In genomic region chr19:17469371-17470203, GRCh38 we compare ENCODE assay signal across 8 cellular contexts. TPM values are rescaled to one million over a fixed set of nuclear protein-coding genes. Genes with fewer than 3 reads are reported as not detected.
A peak's percentile ranks its signal among the peaks of the same experiment; 100 is the strongest.
DNase-seq lines count a peak whose midpoint lies in the region; ATAC-seq and TF ChIP-seq lines count a peak whose summit lies in the region.

No MANE protein-coding gene starts in this region.

- H3K4me1 Mint-ChIP-seq in activated CD4-positive, alpha-beta T cell treated with anti-CD3 and anti-CD28 coated beads for 36 hours: peaks cover 25% of the 10 kb centered on the region
- H3K4me1 Mint-ChIP-seq in chondrocyte (ENCODE audit: low read depth): peaks cover 28% of the 10 kb centered on the region

- intact Hi-C loops in activated CD4-positive, alpha-beta T cell treated with anti-CD3 and anti-CD28 coated beads for 36 hours (cut with DNase I, micrococcal nuclease): loop anchor here (1.0 to 5.0 kb wide), 16 partner anchors 16 to 394 kb away; partner anchors contain the start of genes BABAM1 (in 1 of the 2), CCDC194 (in 1 of the 2), COLGALT1 (in 1 of the 2) and DDA1 (in 1 of the 2)
- intact Hi-C loops in left colon (cut with DNase I, micrococcal nuclease): loop anchor here in 1 of 2 donors (10.0 kb wide), 1 partner anchor 75 kb away; the partner anchor contains the start of gene CCDC194

- no peaks in the 10 kb centered on the region for H3K27me3 Mint-ChIP-seq in activated CD4-positive, alpha-beta T cell treated with anti-CD3 and anti-CD28 coated beads for 36 hours
- no peaks in the 10 kb centered on the region for H3K27me3 Mint-ChIP-seq in chondrocyte (ENCODE audit: low read depth)

- ATAC-seq in GM18867 (IDR thresholded peaks at IDR 0.05; ENCODE audit: unreplicated experiment): peak; percentile 59
- ATAC-seq in HG03097 (IDR thresholded peaks at IDR 0.05; ENCODE audit: low FRiP score, unreplicated experiment): peak; percentile 47
- ATAC-seq in activated CD4-positive, alpha-beta T cell treated with anti-CD3 and anti-CD28 coated beads for 36 hours: peak; percentile 87
- ATAC-seq in left colon: peak; percentile 82

- DNase-seq in ACHN: peak; percentile 90
- peak; percentile 94 for DNase-seq in NCI-H446 treated with DMSO at 0.1 percent for 48 hours (lab: John Stamatoyannopoulos, UW)
- peak; percentile 95 for DNase-seq in activated CD4-positive, alpha-beta T cell treated with anti-CD3 and anti-CD28 coated beads for 36 hours
- DNase-seq in chondrocyte (ENCODE audit: low spot score): no peak
- DNase-seq in left colon: peak; percentile 98
- DNase-seq in stimulated activated CD4-positive, alpha-beta T cell treated with anti-CD3 and anti-CD28 coated beads, Interleukin-1b, Interleukin-23, amount 100 ng/mL, for 24 hours (ENCODE audit: low read depth in 4 of 4, low spot score in 1 of 4): peak; percentile 66 to 89 (median 74)

- in situ Hi-C loops in ACHN (cut with HindIII; ENCODE audit: low pct_ligation_motif_present, low pct_unique_long_range_greater_than_20kb, low sequenced_read_pairs): no loop called here

- POLR2A ChIA-PET in activated CD4-positive, alpha-beta T cell treated with anti-CD3 and anti-CD28 coated beads for 36 hours (lab: Charles Lee): interaction anchor here (0.5 kb wide), 1 partner anchor 41 kb away, joined by 6 read pairs; no protein-coding TSS in a partner anchor

- TF ChIP-seq CTCF in chondrocyte (IDR thresholded peaks at IDR 0.05): peak; percentile 11

- H3K27ac Mint-ChIP-seq in activated CD4-positive, alpha-beta T cell treated with anti-CD3 and anti-CD28 coated beads for 36 hours: peak overlapping the region; percentile 91
- peak overlapping the region; percentile 84 for H3K27ac Mint-ChIP-seq in chondrocyte (ENCODE audit: unreplicated experiment)

- CTCF ChIA-PET in activated CD4-positive, alpha-beta T cell treated with anti-CD3 and anti-CD28 coated beads for 36 hours (lab: Charles Lee): interaction anchor here (0.7 to 2.6 kb wide), 4 partner anchors 18 to 79 kb away, joined by 3 to 9 read pairs (median 4); partner anchors contain the start of gene BST2

- no peaks in the 10 kb centered on the region for H3K36me3 Mint-ChIP-seq in activated CD4-positive, alpha-beta T cell treated with anti-CD3 and anti-CD28 coated beads for 36 hours (ENCODE audit: low read depth)
- no peaks in the 10 kb centered on the region for H3K36me3 Mint-ChIP-seq in chondrocyte (ENCODE audit: low read depth)

- H3K9me3 Mint-ChIP-seq in activated CD4-positive, alpha-beta T cell treated with anti-CD3 and anti-CD28 coated beads for 36 hours (ENCODE audit: low read depth): no peaks in the 10 kb centered on the region
- H3K9me3 Mint-ChIP-seq in chondrocyte (ENCODE audit: low read depth): no peaks in the 10 kb centered on the region

- peak overlapping the region; percentile 86 for H3K4me3 Mint-ChIP-seq in activated CD4-positive, alpha-beta T cell treated with anti-CD3 and anti-CD28 coated beads for 36 hours
- H3K4me3 Mint-ChIP-seq in chondrocyte (ENCODE audit: unreplicated experiment): peak overlapping the region; percentile 82

RNA-seq across cellular contexts. Expression of gene SLC27A1, which starts 0.7 kb away (rescaled TPM):
- 1 to 10 TPM; 2.2 to 2.7 TPM for total RNA-seq in activated CD4-positive, alpha-beta T cell treated with anti-CD3 and anti-CD28 coated beads for 36 hours
- 6.8 to 7.9 TPM (median 7.7 TPM) in 3 replicates for total RNA-seq in chondrocyte
- total RNA-seq in left colon: 1 to 10 TPM; 4.8 to 7.1 TPM

RNA-seq across cellular contexts. Expression of gene NXNL1, which starts 8.9 kb away (rescaled TPM):
- not detected for total RNA-seq in activated CD4-positive, alpha-beta T cell treated with anti-CD3 and anti-CD28 coated beads for 36 hours
- total RNA-seq in chondrocyte (not detected in 3 replicates), left colon (not detected)

RNA-seq across cellular contexts. Expression of gene TMEM221, which starts 21.1 kb away (rescaled TPM):
- total RNA-seq in activated CD4-positive, alpha-beta T cell treated with anti-CD3 and anti-CD28 coated beads for 36 hours: not detected
- 0.27 to 0.57 TPM (median 0.28 TPM) in 3 replicates for total RNA-seq in chondrocyte
- under 1 TPM in 1 of 2 donors, not detected in 1; 0.18 TPM for total RNA-seq in left colon

RNA-seq across cellular contexts. Expression of gene PGLS, which starts 41.9 kb away (rescaled TPM):
- total RNA-seq in activated CD4-positive, alpha-beta T cell treated with anti-CD3 and anti-CD28 coated beads for 36 hours: 10 to 100 TPM; 53.1 to 55.5 TPM
- total RNA-seq in chondrocyte (73.7 to 112 TPM (median 108 TPM) in 3 replicates), left colon (100 to 1,000 TPM in 1 of 2 donors, 10 to 100 TPM in 1; 89.8 to 100 TPM)

RNA-seq across cellular contexts. Expression of gene MVB12A, which starts 49.7 kb away (rescaled TPM):
- total RNA-seq in activated CD4-positive, alpha-beta T cell treated with anti-CD3 and anti-CD28 coated beads for 36 hours: 10 to 100 TPM; 27.6 to 32.6 TPM
- total RNA-seq in chondrocyte (36.3 to 46.7 TPM (median 39.4 TPM) in 3 replicates), left colon (10 to 100 TPM; 54.4 to 60.7 TPM)
